9 cellular contexts compared by ENCODE assay signal in the genomic region with DNA sequence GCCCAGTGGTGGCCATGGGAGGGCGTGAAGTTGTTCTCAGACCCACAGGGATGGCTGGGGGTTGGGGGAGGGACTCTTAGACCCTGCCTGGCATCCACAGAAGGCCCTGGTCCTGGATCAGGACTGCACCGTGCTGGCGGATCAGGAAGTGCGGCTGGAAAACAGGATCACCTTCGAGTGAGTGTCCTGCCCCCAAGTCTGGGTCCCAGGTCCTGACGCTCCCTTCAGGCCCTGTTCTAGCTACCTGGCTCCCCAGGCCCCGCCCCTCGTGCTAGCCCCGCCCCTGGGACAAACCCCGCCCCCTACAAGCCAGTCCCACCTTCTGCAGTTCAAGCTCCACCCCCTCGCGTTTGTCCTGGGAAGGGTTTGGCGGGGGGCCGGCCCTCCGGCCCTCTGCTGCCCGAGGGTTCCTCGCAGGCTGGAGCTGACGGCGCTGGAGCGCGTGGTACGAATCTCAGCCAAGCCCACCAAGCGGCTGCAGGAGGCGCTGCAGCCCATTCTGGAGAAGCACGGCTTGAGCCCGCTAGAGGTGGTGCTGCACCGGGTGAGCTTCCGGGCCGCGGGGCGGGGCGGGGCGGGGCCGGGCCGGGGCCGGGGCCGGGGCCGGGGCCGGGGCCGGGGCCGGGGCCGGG. TPM values are rescaled to one million over a fixed set of nuclear protein-coding genes. Genes with fewer than 3 reads are reported as not detected.
DNase-seq lines count a peak whose midpoint lies in the region; ATAC-seq and TF ChIP-seq lines count a peak whose summit lies in the region.
"Had no signal": no experiment of that assay in that cellular context is flagged by ENCODE, and none has a peak within 500 bp of the region (broad histone marks: within the 10 kb centered on the region; RNA-seq: fewer than 3 reads in every experiment).

No MANE protein-coding gene starts in this region.

- H3K4me1 Mint-ChIP-seq in CD4-positive, alpha-beta T cell (ENCODE audit: low read depth): peaks cover 67% of the 10 kb centered on the region

- H3K4me1 ChIP-seq in ectodermal cell (ENCODE audit: control insufficient read depth, insufficient read depth, low read length): peaks cover 21% of the 10 kb centered on the region

- peak; percentile 74 for ATAC-seq in CD4-positive, alpha-beta T cell (ENCODE audit: poor library complexity)
- peak; percentile 50 for ATAC-seq in GM21576 (IDR thresholded peaks at IDR 0.05; ENCODE audit: unreplicated experiment)
- ATAC-seq in activated CD4-positive, CD25-positive, alpha-beta regulatory T cell treated with anti-CD3 and anti-CD28 coated beads, Interleukin-2, amount 50 U/mL, for 24 hours: peak; percentile 61 to 83
- peak; percentile 53 for ATAC-seq in stimulated activated naive CD8-positive, alpha-beta T cell treated with anti-CD3 and anti-CD28 coated beads, Interleukin-15, Interleukin-2, amounts not matched to agents 100 U/mL and 50 U/mL, for 24 hours

- peak overlapping the region; percentile 33 for H3K27ac Mint-ChIP-seq in CD4-positive, alpha-beta T cell

- peaks cover 68% of the 10 kb centered on the region for H3K36me3 Mint-ChIP-seq in CD4-positive, alpha-beta T cell (ENCODE audit: low read depth)

- H3K36me3 ChIP-seq in ectodermal cell (ENCODE audit: control insufficient read depth, insufficient read depth, low read length): no peaks in the 10 kb centered on the region

- WGBS in ectodermal cell, 2 experiments: 6 to 7% methylated on average over 42 of the region's 42 CpGs

- H3K4me3 Mint-ChIP-seq in CD4-positive, alpha-beta T cell: peak overlapping the region; percentile 42

- H3K27me3 Mint-ChIP-seq in CD4-positive, alpha-beta T cell: no peaks in the 10 kb centered on the region

- peak overlapping the region; percentile 40 for H3K4me3 ChIP-seq in ectodermal cell (ENCODE audit: insufficient read depth, low read depth, low read length)

- POLR2A ChIA-PET in CD4-positive, alpha-beta T cell (lab: Charles Lee): interaction anchor here (0.9 to 6.4 kb wide), 8 partner anchors 11 to 84 kb away, joined by 3 to 51 read pairs (median 11); a partner anchor contains a TSS

- intact Hi-C loops in CD4-positive, alpha-beta T cell (cut with DNase I, micrococcal nuclease): loop anchor here in 1 of 2 experiments (2.0 kb wide), 1 partner anchor 32 kb away; no protein-coding TSS in a partner anchor

- peak in 8 of 10 experiments; percentile 29 to 69 (median 43) for DNase-seq in CD4-positive, alpha-beta T cell
- peak; percentile 89 for DNase-seq in NCI-H146 (lab: John Stamatoyannopoulos, UW)
- DNase-seq in lung microvascular endothelial cell (ENCODE audit: low read depth in 2 of 2): peak; percentile 90 to 91
- peak; percentile 50 for DNase-seq in stimulated activated naive CD8-positive, alpha-beta T cell treated with anti-CD3 and anti-CD28 coated beads, Interleukin-15, Interleukin-2, amounts not matched to agents 100 U/mL and 50 U/mL, for 24 hours
- no peak for DNase-seq in NK-92 (lab: John Stamatoyannopoulos, UW; ENCODE audit: unreplicated experiment)

- CTCF ChIA-PET in CD4-positive, alpha-beta T cell (lab: Charles Lee): interaction anchor here (1.0 to 6.2 kb wide), 13 partner anchors 8 to 85 kb away, joined by 3 to 60 read pairs (median 4); a partner anchor contains a TSS

- H3K9me3 ChIP-seq in CD4-positive, alpha-beta T cell (ENCODE audit: control insufficient read depth, low read length): no peaks in the 10 kb centered on the region
- H3K9me3 ChIP-seq in ectodermal cell (ENCODE audit: control insufficient read depth, low read length): no peaks in the 10 kb centered on the region

- no peaks in the 10 kb centered on the region for H3K9me3 Mint-ChIP-seq in CD4-positive, alpha-beta T cell

- H3K27me3 ChIP-seq in CD4-positive, alpha-beta T cell (ENCODE audit: control insufficient read depth, insufficient read depth, low read length): no peaks in the 10 kb centered on the region
- peaks cover 14% of the 10 kb centered on the region for H3K27me3 ChIP-seq in ectodermal cell (ENCODE audit: control insufficient read depth, insufficient read depth, low read length, poor library complexity, severe bottlenecking)

- H3K27ac ChIP-seq in CD4-positive, alpha-beta T cell (ENCODE audit: low read depth, low read length): peak overlapping the region; percentile 27
- no peak overlapping the region for H3K27ac ChIP-seq in ectodermal cell (ENCODE audit: insufficient read depth, low read depth, low read length, poor library complexity, severe bottlenecking)

- no peak for TF ChIP-seq CTCF in CD4-positive, alpha-beta T cell (IDR thresholded peaks at IDR 0.05)

RNA-seq across cellular contexts. Expression of a gene that starts 12.9 kb away (rescaled TPM):
- 10 to 100 TPM; 34.7 to 35.3 TPM for total RNA-seq in CD4-positive, alpha-beta T cell
- polyA plus RNA-seq in ectodermal cell (2013, experiment 1 of 4): 8.8 TPM
- polyA plus RNA-seq in ectodermal cell (2013, experiment 2 of 4): 8.0 TPM
- 14.7 TPM for polyA plus RNA-seq in ectodermal cell (2013, experiment 3 of 4)
- polyA plus RNA-seq in ectodermal cell (2013, experiment 4 of 4): 12.6 TPM
- 2.8 and 4.4 TPM in 2 replicates for total RNA-seq in lung microvascular endothelial cell

RNA-seq across cellular contexts. Expression of a gene that starts 13.6 kb away (rescaled TPM):
- total RNA-seq in CD4-positive, alpha-beta T cell: not detected
- not detected for polyA plus RNA-seq in ectodermal cell (2013, experiment 1 of 4)
- polyA plus RNA-seq in ectodermal cell (2013, experiment 2 of 4): not detected
- not detected for polyA plus RNA-seq in ectodermal cell (2013, experiment 3 of 4)
- not detected for polyA plus RNA-seq in ectodermal cell (2013, experiment 4 of 4)
- total RNA-seq in lung microvascular endothelial cell: not detected in 2 replicates

RNA-seq across cellular contexts. Expression of a gene that starts 19.1 kb away (rescaled TPM):
- total RNA-seq in CD4-positive, alpha-beta T cell: 10 to 100 TPM; 54.5 to 55.6 TPM
- polyA plus RNA-seq in ectodermal cell (2013, experiment 1 of 4): 141 TPM
- polyA plus RNA-seq in ectodermal cell (2013, experiment 2 of 4): 132 TPM
- 116 TPM for polyA plus RNA-seq in ectodermal cell (2013, experiment 3 of 4)
- 129 TPM for polyA plus RNA-seq in ectodermal cell (2013, experiment 4 of 4)
- 289 and 376 TPM in 2 replicates for total RNA-seq in lung microvascular endothelial cell

RNA-seq across cellular contexts. Expression of a gene that starts 29.9 kb away (rescaled TPM):
- total RNA-seq in CD4-positive, alpha-beta T cell: not detected
- polyA plus RNA-seq in ectodermal cell (2013, experiment 1 of 4): not detected
- polyA plus RNA-seq in ectodermal cell (2013, experiment 2 of 4): not detected
- polyA plus RNA-seq in ectodermal cell (2013, experiment 3 of 4): not detected
- not detected for polyA plus RNA-seq in ectodermal cell (2013, experiment 4 of 4)
- total RNA-seq in lung microvascular endothelial cell: not detected in 2 replicates
- total RNA-seq: HT1080 had no signal

RNA-seq across cellular contexts. Expression of a gene that starts 38.8 kb away (rescaled TPM):
- under 1 TPM; 0.20 to 0.60 TPM for total RNA-seq in CD4-positive, alpha-beta T cell
- polyA plus RNA-seq in ectodermal cell (2013, experiment 1 of 4): 0.78 TPM
- 0.41 TPM for polyA plus RNA-seq in ectodermal cell (2013, experiment 2 of 4)
- 0.43 TPM for polyA plus RNA-seq in ectodermal cell (2013, experiment 3 of 4)
- 1.0 TPM for polyA plus RNA-seq in ectodermal cell (2013, experiment 4 of 4)
- 0.40 and 0.44 TPM in 2 replicates for total RNA-seq in lung microvascular endothelial cell
